9 cellular contexts compared by ENCODE assay signal in the genomic region with DNA sequence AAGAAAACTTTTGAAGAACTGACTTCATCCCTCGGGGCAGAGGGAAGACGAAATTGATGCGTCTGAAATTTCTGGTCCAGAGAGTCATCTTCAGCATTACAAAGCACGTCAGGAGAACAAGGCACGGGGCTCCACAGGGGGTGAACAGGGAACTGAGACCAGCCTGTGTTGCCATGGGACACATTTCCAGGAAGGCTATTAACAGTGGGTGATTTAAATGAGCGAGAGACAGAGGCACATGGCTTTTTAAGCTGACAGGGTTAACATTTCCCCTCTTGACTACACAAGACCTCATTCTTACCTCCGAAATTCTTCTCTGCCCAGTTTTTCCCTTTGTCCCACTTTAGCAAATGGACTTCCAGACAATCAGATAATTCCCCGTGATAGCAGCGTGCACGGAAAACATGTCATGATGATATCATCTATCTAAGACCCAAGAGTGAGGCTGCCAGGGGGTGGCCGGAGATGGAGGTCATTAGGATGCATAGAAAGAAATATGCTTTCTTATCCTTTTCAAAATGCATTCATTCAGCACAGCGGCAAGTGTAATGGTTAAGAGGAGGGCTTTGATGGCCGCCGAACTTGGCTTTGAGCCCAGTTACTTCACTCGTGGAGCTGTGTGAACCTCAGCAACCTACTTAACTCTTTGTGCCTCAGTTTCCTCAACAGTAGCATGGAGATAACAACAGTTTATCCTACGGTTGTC.
DNase-seq lines count a peak whose midpoint lies in the region; ATAC-seq and TF ChIP-seq lines count a peak whose summit lies in the region.
"Had no signal": no experiment of that assay in that cellular context is flagged by ENCODE, and none has a peak within 500 bp of the region (broad histone marks: within the 10 kb centered on the region; RNA-seq: fewer than 3 reads in every experiment).

No MANE protein-coding gene starts in this region.

- H3K9me3 Mint-ChIP-seq in dendritic cell treated with granulocyte-macrophage colony-stimulating factor and Interleukin-4, amounts not matched to agents 40 ng/mL and 50 ng/mL, for 4 days = no peaks in the 10 kb centered on the region
- H3K9me3 Mint-ChIP-seq in activated T-cell treated with anti-CD3 and anti-CD28 coated beads, Interleukin-2, amount 50 U/mL, for 24 hours = no peaks in the 10 kb centered on the region
- H3K9me3 Mint-ChIP-seq in natural killer cell treated with Interleukin-12 subunit alpha and Interleukin-12 subunit beta and Interleukin-15 and Interleukin-18, amount 100 ng/mL, for 72 hours = no peaks in the 10 kb centered on the region

- TF ChIP-seq POLR2A in right lobe of liver (IDR thresholded peaks at IDR 0.05) = no peak

- H3K27me3 ChIP-seq in NT2/D1 (ENCODE audit: insufficient read depth, insufficient read length) = no peaks in the 10 kb centered on the region
- no peaks in the 10 kb centered on the region for H3K27me3 ChIP-seq in right lobe of liver
- no peaks in the 10 kb centered on the region for H3K27me3 ChIP-seq in subcutaneous abdominal adipose tissue (ENCODE audit: control insufficient read depth in 5 of 5, insufficient read depth in 4 of 5, low read length in 5 of 5)

- TF ChIP-seq CTCF in right lobe of liver (IDR thresholded peaks at IDR 0.05) = no peak

- peaks cover 9% of the 10 kb centered on the region for H3K27me3 Mint-ChIP-seq in dendritic cell treated with granulocyte-macrophage colony-stimulating factor and Interleukin-4, amounts not matched to agents 40 ng/mL and 50 ng/mL, for 4 days
- H3K27me3 Mint-ChIP-seq in activated T-cell treated with anti-CD3 and anti-CD28 coated beads, Interleukin-2, amount 50 U/mL, for 24 hours = no peaks in the 10 kb centered on the region
- H3K27me3 Mint-ChIP-seq in natural killer cell treated with Interleukin-12 subunit alpha and Interleukin-12 subunit beta and Interleukin-15 and Interleukin-18, amount 100 ng/mL, for 72 hours = peaks cover 7 to 13% of the 10 kb centered on the region in 2 donors

- H3K27ac ChIP-seq in right lobe of liver (peak overlapping the region in 1 of 3 donors; percentile 40), subcutaneous abdominal adipose tissue (ENCODE audit: low read depth, low read length) (peak overlapping the region; percentile 80)

- H3K9ac ChIP-seq in NT2/D1 (ENCODE audit: insufficient read length, low read depth) = peak overlapping the region; percentile 45
- peak overlapping the region in 4 of 5 donors; percentile 9 to 69 (median 30) for H3K9ac ChIP-seq in subcutaneous abdominal adipose tissue (ENCODE audit: low read length in 5 of 5)

- peaks cover 56% of the 10 kb centered on the region for H3K4me1 Mint-ChIP-seq in dendritic cell treated with granulocyte-macrophage colony-stimulating factor and Interleukin-4, amounts not matched to agents 40 ng/mL and 50 ng/mL, for 4 days (ENCODE audit: low read depth)
- peaks cover 8% of the 10 kb centered on the region for H3K4me1 Mint-ChIP-seq in activated T-cell treated with anti-CD3 and anti-CD28 coated beads, Interleukin-2, amount 50 U/mL, for 24 hours (ENCODE audit: low read depth)
- peaks cover 0 to 4% of the 10 kb centered on the region in 2 donors for H3K4me1 Mint-ChIP-seq in natural killer cell treated with Interleukin-12 subunit alpha and Interleukin-12 subunit beta and Interleukin-15 and Interleukin-18, amount 100 ng/mL, for 72 hours (ENCODE audit: low read depth in 2 of 2)

- H3K36me3 ChIP-seq in NT2/D1 (ENCODE audit: insufficient read depth, insufficient read length, low read length) (peaks cover 10% of the 10 kb centered on the region), right lobe of liver (no peaks in the 10 kb centered on the region), subcutaneous abdominal adipose tissue (ENCODE audit: control insufficient read depth in 5 of 5, insufficient read depth in 5 of 5, low read length in 5 of 5) (peaks cover 0 to 7% (median 2%) of the 10 kb centered on the region in 5 donors)

- peak; percentile 25 to 55 (median 42) for ATAC-seq in right lobe of liver
- ATAC-seq in HG03025 (IDR thresholded peaks at IDR 0.05; ENCODE audit: low FRiP score, unreplicated experiment) = no peak
- ATAC-seq in natural killer cell treated with Interleukin-12 subunit alpha and Interleukin-12 subunit beta and Interleukin-15 and Interleukin-18, amount 100 ng/mL, for 72 hours = no peak

- peaks cover 7% of the 10 kb centered on the region for H3K4me1 ChIP-seq in NT2/D1 (ENCODE audit: insufficient read depth, insufficient read length)
- H3K4me1 ChIP-seq in right lobe of liver = no peaks in the 10 kb centered on the region
- H3K4me1 ChIP-seq in subcutaneous abdominal adipose tissue (ENCODE audit: control insufficient read depth in 5 of 5, insufficient read depth in 5 of 5, low read length in 5 of 5) = peaks cover 26 to 83% (median 73%) of the 10 kb centered on the region in 5 donors

- intact Hi-C loops in dendritic cell treated with granulocyte-macrophage colony-stimulating factor and Interleukin-4, amounts not matched to agents 40 ng/mL and 50 ng/mL, for 4 days (cut with micrococcal nuclease) = loop anchor here (5.0 kb wide), 1 partner anchor 48 kb away; no protein-coding TSS in a partner anchor
- intact Hi-C loops in right lobe of liver (cut with DNase I) = no loop called here

- no peaks in the 10 kb centered on the region for H3K36me3 Mint-ChIP-seq in dendritic cell treated with granulocyte-macrophage colony-stimulating factor and Interleukin-4, amounts not matched to agents 40 ng/mL and 50 ng/mL, for 4 days (ENCODE audit: low read depth)
- H3K36me3 Mint-ChIP-seq in activated T-cell treated with anti-CD3 and anti-CD28 coated beads, Interleukin-2, amount 50 U/mL, for 24 hours (ENCODE audit: low read depth) = no peaks in the 10 kb centered on the region
- H3K36me3 Mint-ChIP-seq in natural killer cell treated with Interleukin-12 subunit alpha and Interleukin-12 subunit beta and Interleukin-15 and Interleukin-18, amount 100 ng/mL, for 72 hours = no peaks in the 10 kb centered on the region

- H3K27ac Mint-ChIP-seq in dendritic cell treated with granulocyte-macrophage colony-stimulating factor and Interleukin-4, amounts not matched to agents 40 ng/mL and 50 ng/mL, for 4 days = peak overlapping the region; percentile 82
- H3K27ac Mint-ChIP-seq in activated T-cell treated with anti-CD3 and anti-CD28 coated beads, Interleukin-2, amount 50 U/mL, for 24 hours = no peak overlapping the region
- no peak overlapping the region for H3K27ac Mint-ChIP-seq in natural killer cell treated with Interleukin-12 subunit alpha and Interleukin-12 subunit beta and Interleukin-15 and Interleukin-18, amount 100 ng/mL, for 72 hours

- 34% methylated on average over 16 of the region's 16 CpGs for WGBS in right lobe of liver (ENCODE audit: insufficient coverage, low coverage, low lambda C conversion rate, missing lambda C conversion rate)

- H3K4me3 Mint-ChIP-seq in dendritic cell treated with granulocyte-macrophage colony-stimulating factor and Interleukin-4, amounts not matched to agents 40 ng/mL and 50 ng/mL, for 4 days = no peak overlapping the region
- no peak overlapping the region for H3K4me3 Mint-ChIP-seq in activated T-cell treated with anti-CD3 and anti-CD28 coated beads, Interleukin-2, amount 50 U/mL, for 24 hours
- H3K4me3 Mint-ChIP-seq in natural killer cell treated with Interleukin-12 subunit alpha and Interleukin-12 subunit beta and Interleukin-15 and Interleukin-18, amount 100 ng/mL, for 72 hours = no peak overlapping the region

- no peak overlapping the region for H3K4me3 ChIP-seq in NT2/D1 (ENCODE audit: insufficient read length, low read depth)
- H3K4me3 ChIP-seq in right lobe of liver = no peak overlapping the region
- H3K4me3 ChIP-seq in subcutaneous abdominal adipose tissue (ENCODE audit: low read depth in 1 of 5, low read length in 5 of 5) = peak overlapping the region in 3 of 5 donors; percentile 7 to 26 (median 11)

- DNase-seq in NT2/D1 (ENCODE audit: low read depth, low spot score) (peak; percentile 64), right lobe of liver (no peak), hepatic stellate cell (ENCODE audit: low spot score) (no peak)
- DNase-seq in activated T-cell treated with anti-CD3 and anti-CD28 coated beads, Interleukin-2, amount 50 U/mL, for 24 hours = no peak
- no peak for DNase-seq in natural killer cell treated with Interleukin-12 subunit alpha and Interleukin-12 subunit beta and Interleukin-15 and Interleukin-18, amount 100 ng/mL, for 72 hours (ENCODE audit: low spot score)
- DNase-seq: NCI-H1694 treated with DMSO at 0.1 percent for 48 hours had no signal

- H3K9me3 ChIP-seq in NT2/D1 (ENCODE audit: insufficient read depth, low read length) = no peaks in the 10 kb centered on the region
- H3K9me3 ChIP-seq in right lobe of liver = no peaks in the 10 kb centered on the region
- no peaks in the 10 kb centered on the region for H3K9me3 ChIP-seq in subcutaneous abdominal adipose tissue (ENCODE audit: control insufficient read depth in 5 of 5, low read length in 5 of 5)

Comparison
In these comparisons a context has a peak if more than half of its experiments do, and no peak if none do; other contexts are left out.
1. H3K4me3 ChIP-seq: peak in subcutaneous abdominal adipose tissue (3 of 5); none in NT2/D1 (single experiment) and right lobe of liver (0 of 3).
2. ATAC-seq: peak in right lobe of liver (4 of 4); none in HG03025 (single experiment) and natural killer cell treated with Interleukin-12 subunit alpha and Interleukin-12 subunit beta and Interleukin-15 and Interleukin-18, amount 100 ng/mL, for 72 hours (0 of 2).